In genomic region chr17:53061446-53061845, GRCh38 we compare ENCODE assay signal across 15 cellular contexts.
DNase-seq lines count a peak whose midpoint lies in the region; ATAC-seq and TF ChIP-seq lines count a peak whose summit lies in the region.
"Had no signal": no experiment of that assay in that cellular context is flagged by ENCODE, and none has a peak within 500 bp of the region (broad histone marks: within the 10 kb centered on the region; RNA-seq: fewer than 3 reads in every experiment).

No MANE protein-coding gene starts in this region.

- H3K27ac Mint-ChIP-seq in endodermal cell = no peak overlapping the region
- H3K27ac Mint-ChIP-seq in nephron progenitor cell = peak overlapping the region; percentile 76

- H3K9ac ChIP-seq in endodermal cell (ENCODE audit: extremely low read depth, low read length, poor library complexity, severe bottlenecking) = no peak overlapping the region
- H3K9ac ChIP-seq in iPS-20b (ENCODE audit: low read depth, low read length) = no peak overlapping the region

- H3K36me3 Mint-ChIP-seq in endodermal cell (ENCODE audit: low read depth) = peaks cover 2% of the 10 kb centered on the region
- peaks cover 12% of the 10 kb centered on the region for H3K36me3 Mint-ChIP-seq in nephron progenitor cell (ENCODE audit: low read depth)

- H3K36me3 ChIP-seq in H7 (replicated peaks; ENCODE audit: control insufficient read depth, insufficient read depth, low read length) = no peaks in the 10 kb centered on the region
- H3K36me3 ChIP-seq in endodermal cell (ENCODE audit: control insufficient read depth, insufficient read depth, low read length) = no peaks in the 10 kb centered on the region
- H3K36me3 ChIP-seq in iPS-20b (ENCODE audit: insufficient read depth, low read depth, low read length) = no peaks in the 10 kb centered on the region
- no peaks in the 10 kb centered on the region for H3K36me3 ChIP-seq in A673 (ENCODE audit: insufficient read depth, low read length, poor library complexity, severe bottlenecking)
- H3K36me3 ChIP-seq: HAP-1 had no signal

- H3K4me3 ChIP-seq in H7 (ENCODE audit: insufficient read depth, low read depth, low read length) (no peak overlapping the region), endodermal cell (ENCODE audit: low read length) (no peak overlapping the region), iPS-20b (ENCODE audit: low read length) (peak overlapping the region; percentile 9; the same call in 1 of the 2 replicates), A673 (ENCODE audit: low read depth, low read length, poor library complexity, severe bottlenecking) (no peak overlapping the region)
- H3K4me3 ChIP-seq: HAP-1 had no signal

- peaks cover 23% of the 10 kb centered on the region for H3K9me3 Mint-ChIP-seq in endodermal cell
- H3K9me3 Mint-ChIP-seq in nephron progenitor cell = peaks cover 52% of the 10 kb centered on the region

- no peaks in the 10 kb centered on the region for H3K27me3 Mint-ChIP-seq in endodermal cell (ENCODE audit: insufficient read depth)
- H3K27me3 Mint-ChIP-seq in nephron progenitor cell (ENCODE audit: low read depth, poor library complexity) = no peaks in the 10 kb centered on the region

- BruUV-seq in A673 (replicated peaks; lab: Mats Ljungman, UMichigan) = no TSS peak

- H3K9me3 ChIP-seq in endodermal cell (ENCODE audit: control insufficient read depth, low read length) (peaks cover 15% of the 10 kb centered on the region), iPS-20b (ENCODE audit: insufficient read depth, low read depth, low read length) (peaks cover 9% of the 10 kb centered on the region), A673 (ENCODE audit: low read depth, low read length, poor library complexity, severe bottlenecking) (peaks cover 11% of the 10 kb centered on the region)
- H3K9me3 ChIP-seq: HAP-1 had no signal

- TF ChIP-seq CTCF in endodermal cell (conservative IDR thresholded peaks at IDR 0.05) (no peak), nephron progenitor cell (IDR thresholded peaks at IDR 0.05) (no peak), A673 (conservative IDR thresholded peaks at IDR 0.05; ENCODE audit: low read depth, low read length) (no peak)

- POLR2A ChIA-PET in A673 (lab: Charles Lee; ENCODE audit: low non-redundant PET) = no interaction called here

- DNase-seq in H7 (peak; percentile 8), endodermal cell (peak; percentile 84), nephron progenitor cell (no peak), A673 (ENCODE audit: low spot score) (no peak), NCI-H526 (lab: John Stamatoyannopoulos, UW) (no peak), NCI-H187 (lab: John Stamatoyannopoulos, UW) (no peak)
- DNase-seq: C1 segment of cervical spinal cord, NCI-H1417 treated with DMSO at 0.1 percent for 48 hours, NCI-H2029, NCI-H510A treated with DMSO at 0.1 percent for 48 hours had no signal

- H3K27me3 ChIP-seq in H7 (ENCODE audit: control insufficient read depth, insufficient read depth, low read length) = no peaks in the 10 kb centered on the region
- no peaks in the 10 kb centered on the region for H3K27me3 ChIP-seq in endodermal cell (ENCODE audit: control insufficient read depth, insufficient read depth, low read length, poor library complexity, severe bottlenecking)
- no peaks in the 10 kb centered on the region for H3K27me3 ChIP-seq in iPS-20b (ENCODE audit: insufficient read depth, low read length)
- no peaks in the 10 kb centered on the region for H3K27me3 ChIP-seq in A673 (replicated peaks; ENCODE audit: insufficient read depth, low read depth, low read length, poor library complexity)

- no peak overlapping the region for H3K4me3 Mint-ChIP-seq in endodermal cell
- H3K4me3 Mint-ChIP-seq in nephron progenitor cell = no peak overlapping the region

- intact Hi-C loops in A673 (cut with micrococcal nuclease; ENCODE audit: unreplicated experiment) = loop anchor here (10.0 kb wide), 1 partner anchor 57 kb away; no protein-coding TSS in a partner anchor

- no peaks in the 10 kb centered on the region for H3K4me1 ChIP-seq in endodermal cell (ENCODE audit: control insufficient read depth, insufficient read depth, low read length)
- peaks cover 8% of the 10 kb centered on the region; the same call in 1 of the 2 replicates for H3K4me1 ChIP-seq in iPS-20b (ENCODE audit: insufficient read depth, low read length)
- H3K4me1 ChIP-seq in A673 (ENCODE audit: insufficient read depth, low read length, poor library complexity, severe bottlenecking) = no peaks in the 10 kb centered on the region
- H3K4me1 ChIP-seq: HAP-1 had no signal

- 37 to 44% methylated on average over 3 to 4 of the region's 4 CpGs for WGBS in endodermal cell (ENCODE audit: insufficient coverage in 1 of 2, insufficient read length in 1 of 2), 2 experiments

- H3K4me1 Mint-ChIP-seq in endodermal cell (peaks cover 2% of the 10 kb centered on the region), nephron progenitor cell (peaks cover 11% of the 10 kb centered on the region)

- H3K27ac ChIP-seq in endodermal cell (ENCODE audit: low read depth, low read length) = no peak overlapping the region
- no peak overlapping the region for H3K27ac ChIP-seq in iPS-20b (ENCODE audit: low read length)
- no peak overlapping the region for H3K27ac ChIP-seq in A673 (ENCODE audit: low read depth, low read length, poor library complexity, severe bottlenecking)
- H3K27ac ChIP-seq: HL-60 had no signal

- CTCF ChIA-PET in A673 (lab: Charles Lee) = no interaction called here

- no peak for ATAC-seq in GM18867 (IDR thresholded peaks at IDR 0.05; ENCODE audit: unreplicated experiment)
- ATAC-seq: Panc1 had no signal

Comparison
In these comparisons a context has a peak if more than half of its experiments do, and no peak if none do; other contexts are left out.
1. DNase-seq: peak in H7 (single experiment) and endodermal cell (single experiment); none in nephron progenitor cell (single experiment), A673 (single experiment), NCI-H526 (0 of 2) and NCI-H187 (0 of 2).